21 cellular contexts compared by ENCODE assay signal in genomic region chr3:85524104-85524503, GRCh38.
DNase-seq lines count a peak whose midpoint lies in the region; ATAC-seq, FAIRE-seq and TF ChIP-seq lines count a peak whose summit lies in the region.
"Had no signal": no experiment of that assay in that cellular context is flagged by ENCODE, and none has a peak within 500 bp of the region (broad histone marks: within the 10 kb centered on the region; RNA-seq: fewer than 3 reads in every experiment).

No MANE protein-coding gene starts in this region.

- H3K36me3 ChIP-seq in HEK293 (ENCODE audit: control insufficient read depth in 2 of 2, insufficient read depth in 1 of 2, low read length in 2 of 2): no peaks in the 10 kb centered on the region
- H3K36me3 ChIP-seq: BLaER1 treated with 17β-estradiol and CSF1 and Interleukin-3, amounts not matched to agents 10 nM and 100 nM had no signal

- TF ChIP-seq CTCF in HEK293 (tag by site-specific recombination; IDR thresholded peaks at IDR 0.05): no peak

- FAIRE-seq in A204.1 (lab: Jason Lieb, UNC) (peak; percentile 37), colon (lab: Jason Lieb, UNC) (peak; percentile 53)
- FAIRE-seq: A549, D721Med, G401.6, GM12892, GM19239 had no signal

- H3K4me3 ChIP-seq in HEK293 (ENCODE audit: low read depth, low read length): no peak overlapping the region
- H3K4me3 ChIP-seq: A549; BLaER1 treated with 17β-estradiol and CSF1 and Interleukin-3, amounts not matched to agents 10 nM and 100 nM had no signal

- CTCF ChIA-PET in HEK293 (lab: Yijun Ruan, JAX): no interaction called here

- no peak for DNase-seq in stimulated activated CD4-positive, alpha-beta T cell treated with anti-CD3 and anti-CD28 coated beads, Interleukin-4, amount 100 ng/mL, for 4 hours
- DNase-seq in stimulated activated CD4-positive, alpha-beta T cell treated with anti-CD3 and anti-CD28 coated beads, Interleukin-4, amount 100 ng/mL, for 24 hours: no peak
- DNase-seq: 8988T; AML-193; Caco-2; Calu3; CD4-positive, alpha-beta T cell; CD8-positive, alpha-beta T cell; DMS79 treated with DMSO at 0.1 percent for 48 hours; GF-D8 had no signal

- TF ChIP-seq POLR2A in GM18505 (IDR thresholded peaks at IDR 0.05; ENCODE audit: borderline replicate concordance, extremely low read depth, insufficient read depth, insufficient read length): no peak

- no peak overlapping the region for H3K27ac ChIP-seq in HEK293 (ENCODE audit: extremely low read depth, low read depth, low read length)
- H3K27ac ChIP-seq: A549; BLaER1 treated with 17β-estradiol and CSF1 and Interleukin-3, amounts not matched to agents 10 nM and 100 nM; C4-2B had no signal

- POLR2A ChIA-PET in HEK293 (lab: Yijun Ruan, JAX): interaction anchor here (0.5 kb wide), 1 partner anchor 26 kb away, joined by 6 read pairs; no protein-coding TSS in a partner anchor

- H3K9me3 ChIP-seq in HEK293 (ENCODE audit: control insufficient read depth, insufficient read depth, low read depth, low read length): no peaks in the 10 kb centered on the region
- H3K9me3 ChIP-seq: A549; BLaER1 treated with 17β-estradiol and CSF1 and Interleukin-3, amounts not matched to agents 10 nM and 100 nM; Caco-2 had no signal

- ATAC-seq in GM18505 (IDR thresholded peaks at IDR 0.05; ENCODE audit: unreplicated experiment): no peak
- ATAC-seq: A549; CD8-positive, alpha-beta T cell had no signal

- H3K4me1 ChIP-seq in HEK293 (ENCODE audit: control insufficient read depth, insufficient read depth, low read length): no peaks in the 10 kb centered on the region
- H3K4me1 ChIP-seq: A549; BLaER1 treated with 17β-estradiol and CSF1 and Interleukin-3, amounts not matched to agents 10 nM and 100 nM; Caco-2 had no signal

TF ChIP-seq in HEK293, 187 proteins besides CTCF, POLR2A, EP300 and RAD21:
- peak; percentile 66 for TF ChIP-seq ATF2 (tag by site-specific recombination; IDR thresholded peaks at IDR 0.05; ENCODE audit: low read depth)
- TF ChIP-seq ZNF19 (tag by site-specific recombination; IDR thresholded peaks at IDR 0.05; ENCODE audit: low read depth): no peak
- no peak for TF ChIP-seq ZNF146 (tag by site-specific recombination; IDR thresholded peaks at IDR 0.05)
